Comparison of ENCODE assay signal across 11 cellular contexts in genomic region chr5:68041293-68041692, GRCh38.
DNase-seq lines count a peak whose midpoint lies in the region; ATAC-seq and TF ChIP-seq lines count a peak whose summit lies in the region.
"Had no signal": no experiment of that assay in that cellular context is flagged by ENCODE, and none has a peak within 500 bp of the region (broad histone marks: within the 10 kb centered on the region; RNA-seq: fewer than 3 reads in every experiment).

No MANE protein-coding gene starts in this region.

- H3K27ac Mint-ChIP-seq in natural killer cell, result no peak overlapping the region

- H3K27me3 ChIP-seq in SJCRH30, result no peaks in the 10 kb centered on the region

- no peak for TF ChIP-seq CTCF in natural killer cell (IDR thresholded peaks at IDR 0.05)

- no peaks in the 10 kb centered on the region for H3K36me3 ChIP-seq in SJCRH30

- H3K9me3 Mint-ChIP-seq in natural killer cell, result no peaks in the 10 kb centered on the region

- H3K36me3 Mint-ChIP-seq in natural killer cell, result no peaks in the 10 kb centered on the region

- H3K27me3 Mint-ChIP-seq in natural killer cell (ENCODE audit: low read depth in 2 of 2), result peaks cover 0 to under 1% of the 10 kb centered on the region in 2 donors

- DNase-seq in natural killer cell (no peak), NCI-H2196 (lab: John Stamatoyannopoulos, UW; ENCODE audit: unreplicated experiment) (no peak), NCI-H524 (lab: John Stamatoyannopoulos, UW) (no peak), SJCRH30 (no peak), dermis blood vessel endothelial cell (no peak)
- DNase-seq: activated effector memory CD4-positive, alpha-beta T cell treated with Interleukin-2 at 50 U/mL for 16 hours; left colon; small intestine had no signal

- no peak overlapping the region for H3K4me3 Mint-ChIP-seq in natural killer cell

- no peaks in the 10 kb centered on the region for H3K4me1 ChIP-seq in SJCRH30

- ATAC-seq in GM19023 (IDR thresholded peaks at IDR 0.05; ENCODE audit: unreplicated experiment) (peak; percentile 95), HG02571 (IDR thresholded peaks at IDR 0.05; ENCODE audit: unreplicated experiment) (peak; percentile 95), HG03520 (IDR thresholded peaks at IDR 0.05; ENCODE audit: unreplicated experiment) (peak; percentile 90), natural killer cell (peak; percentile 58 to 94 (median 64))
- ATAC-seq: left colon had no signal

- H3K4me1 Mint-ChIP-seq in natural killer cell, result peaks cover 6 to 14% of the 10 kb centered on the region in 2 donors

- H3K4me3 ChIP-seq in SJCRH30, result no peak overlapping the region

- H3K27ac ChIP-seq in SJCRH30, result no peak overlapping the region

- intact Hi-C loops in natural killer cell (cut with micrococcal nuclease), result no loop called here

- no peaks in the 10 kb centered on the region for H3K9me3 ChIP-seq in SJCRH30 (replicated peaks)
